9 cellular contexts compared by ENCODE assay signal in genomic region chr12:111404362-111405148, GRCh38.
DNase-seq lines count a peak whose midpoint lies in the region; ATAC-seq and TF ChIP-seq lines count a peak whose summit lies in the region.
"Had no signal": no experiment of that assay in that cellular context is flagged by ENCODE, and none has a peak within 500 bp of the region (broad histone marks: within the 10 kb centered on the region; RNA-seq: fewer than 3 reads in every experiment).

No MANE protein-coding gene starts in this region.

- no peaks in the 10 kb centered on the region for H3K27me3 ChIP-seq in KMS-11 (ENCODE audit: insufficient read depth, low read depth)

- ATAC-seq in HG03175 (IDR thresholded peaks at IDR 0.05; ENCODE audit: unreplicated experiment) (no peak), HG02610 (IDR thresholded peaks at IDR 0.05; ENCODE audit: unreplicated experiment) (no peak)

- H3K36me3 ChIP-seq in KMS-11 (ENCODE audit: insufficient read depth): no peaks in the 10 kb centered on the region

- TF ChIP-seq CTCF in KMS-11 (conservative IDR thresholded peaks at IDR 0.05; ENCODE audit: low read depth, low read length) (no peak), foreskin fibroblast (IDR thresholded peaks at IDR 0.05; ENCODE audit: low read depth, low read length) (no peak), retinal pigment epithelial cell (conservative IDR thresholded peaks at IDR 0.05; ENCODE audit: low read depth, low read length) (no peak)

- peaks cover 36% of the 10 kb centered on the region for H3K79me2 ChIP-seq in KMS-11 (ENCODE audit: insufficient read depth, low read depth)

- no peak overlapping the region for H3K4me3 ChIP-seq in KMS-11 (IDR thresholded peaks at IDR 0.05; ENCODE audit: insufficient read depth, low read depth, low read length)
- peak overlapping the region; percentile 38 to 61 for H3K4me3 ChIP-seq in foreskin fibroblast (ENCODE audit: low read depth in 1 of 2, low read length in 2 of 2)
- H3K4me3 ChIP-seq in retinal pigment epithelial cell (ENCODE audit: low read length): peak overlapping the region; percentile 58

- no peaks in the 10 kb centered on the region for H4K20me1 ChIP-seq in KMS-11 (ENCODE audit: insufficient read depth)

- peak overlapping the region; percentile 93 for H3K4me2 ChIP-seq in KMS-11

- DNase-seq in DMS 273 (lab: John Stamatoyannopoulos, UW; ENCODE audit: unreplicated experiment) (peak; percentile 28), DMS 273 treated with DMSO at 0.1 percent for 48 hours (lab: John Stamatoyannopoulos, UW) (no peak), foreskin fibroblast (peak in 1 of 2 donors; percentile 63), retinal pigment epithelial cell (ENCODE audit: low read depth) (no peak)
- peak; percentile 85 for DNase-seq in activated CD8-positive, alpha-beta memory T cell treated with anti-CD3 and anti-CD28 coated beads, Interleukin-2, amount 50 U/mL, for 4 hours

- peak overlapping the region; percentile 76 for H3K27ac ChIP-seq in KMS-11
- H3K27ac ChIP-seq: 22Rv1 had no signal

- peaks cover 51% of the 10 kb centered on the region for H3K4me1 ChIP-seq in KMS-11 (ENCODE audit: low read depth, poor library complexity, severe bottlenecking)

- peak overlapping the region; percentile 14; the same call in 1 of the 2 replicates for H2AFZ ChIP-seq in KMS-11 (ENCODE audit: low read depth)

- peak overlapping the region; percentile 52; the same call in 1 of the 2 replicates for H3K9ac ChIP-seq in KMS-11

Comparison
In these comparisons a context has a peak if more than half of its experiments do, and no peak if none do; other contexts are left out.
1. DNase-seq: peak in DMS 273 (single experiment) and activated CD8-positive, alpha-beta memory T cell treated with anti-CD3 and anti-CD28 coated beads, Interleukin-2, amount 50 U/mL, for 4 hours (single experiment); none in DMS 273 treated with DMSO at 0.1 percent for 48 hours (single experiment) and retinal pigment epithelial cell (single experiment).